ENCODE assay signal across 31 cellular contexts in the genomic region with DNA sequence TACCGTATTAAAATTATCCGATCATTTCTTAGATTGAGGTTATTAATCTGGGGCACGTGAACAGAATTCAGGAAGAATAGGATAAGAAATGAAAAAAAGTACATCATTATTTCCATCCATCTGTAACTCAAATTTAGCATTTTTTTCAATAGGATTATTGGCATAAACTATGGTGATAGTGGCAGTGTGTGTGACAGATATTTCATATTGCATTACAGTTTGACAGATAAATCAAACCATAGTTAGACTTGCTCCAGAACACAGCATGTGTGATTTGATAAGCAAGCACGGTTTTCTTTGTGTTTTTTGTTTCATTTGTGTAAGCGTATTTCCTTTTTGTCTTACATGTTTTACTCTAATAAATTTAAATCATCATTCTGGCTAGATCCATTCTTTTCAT.
"Had no signal": no experiment of that assay in that cellular context is flagged by ENCODE, and none has a peak within 500 bp of the region (broad histone marks: within the 10 kb centered on the region; RNA-seq: fewer than 3 reads in every experiment).

No MANE protein-coding gene starts in this region.

- DNase-seq: activated B cell treated with CpG ODN at 0.5 μM for 24 hours; activated CD4-positive, alpha-beta memory T cell treated with anti-CD3 and anti-CD28 coated beads for 36 hours; activated CD4-positive, alpha-beta T cell treated with anti-CD3 and anti-CD28 coated beads for 4 hours; activated CD4-positive, alpha-beta T cell treated with anti-CD3 and anti-CD28 coated beads, Interleukin-2, amount 10 ng/mL, durations not matched to agents 24 days and 14 days; activated CD4-positive, alpha-beta T cell treated with anti-CD3 and anti-CD28 coated beads, Interleukin-2, amount 50 U/mL, for 1 hour; activated CD4-positive, alpha-beta T cell treated with anti-CD3 and anti-CD28 coated beads, Interleukin-2, amount 50 U/mL, for 4 hours; activated CD4-positive, CD25-positive, alpha-beta regulatory T cell treated with anti-CD3 and anti-CD28 coated beads, Interleukin-2, amount 50 U/mL, for 72 hours; activated CD8-positive, alpha-beta memory T cell treated with anti-CD3 and anti-CD28 coated beads, Interleukin-2, amount 50 U/mL, for 4 hours; activated CD8-positive, alpha-beta T cell treated with anti-CD3 and anti-CD28 coated beads for 36 hours; activated effector memory CD4-positive, alpha-beta T cell treated with anti-CD3 and anti-CD28 coated beads, Interleukin-2, amount 50 U/mL, for 16 hours; activated gamma-delta T cell treated with Interleukin-2 at 50 U/mL for 16 hours; activated naive CD4-positive, alpha-beta T cell; activated naive CD4-positive, alpha-beta T cell treated with anti-CD3 and anti-CD28 coated beads for 36 hours; activated naive CD4-positive, alpha-beta T cell treated with anti-CD3 and anti-CD28 coated beads, Interleukin-2, amount 50 U/mL, for 16 hours; activated naive CD8-positive, alpha-beta T cell treated with anti-CD3 and anti-CD28 coated beads for 36 hours; activated T-cell treated with anti-CD3 and anti-CD28 coated beads for 4 hours; activated T-cell treated with anti-CD3 and anti-CD28 coated beads, Interleukin-2, amount 50 U/mL, for 1 hour; activated T-cell treated with anti-CD3 and anti-CD28 coated beads, Interleukin-2, amount 50 U/mL, for 4 hours; activated T-cell treated with anti-CD3 and anti-CD28 coated beads, Interleukin-2, amount 50 U/mL, for 72 hours; adrenal gland; amniotic stem cell; aorta; body of pancreas; brain microvascular endothelial cell; central memory CD4-positive, alpha-beta T cell; T-helper 2 cell; T-helper 9 cell had no signal

- H3K4me1 ChIP-seq: adrenal gland, body of pancreas, breast epithelium had no signal

- H3K27ac ChIP-seq: adrenal gland, body of pancreas, brain microvascular endothelial cell, breast epithelium, VCaP had no signal

- ATAC-seq: activated CD8-positive, alpha-beta T cell treated with anti-CD3 and anti-CD28 coated beads for 36 hours; activated naive CD4-positive, alpha-beta T cell treated with anti-CD3 and anti-CD28 coated beads, Interleukin-2, amount 50 U/mL, for 72 hours; activated T-cell treated with anti-CD3 and anti-CD28 coated beads, Interleukin-2, amount 50 U/mL, for 4 hours; activated T-cell treated with anti-CD3 and anti-CD28 coated beads, Interleukin-2, amount 50 U/mL, for 72 hours; activated T-helper 17 cell treated with anti-CD3 and anti-CD28 coated beads, Interleukin-2, amount 50 U/mL, for 72 hours; body of pancreas had no signal

- H3K9me3 ChIP-seq: adrenal gland, body of pancreas, breast epithelium had no signal

- H3K4me3 ChIP-seq: adrenal gland, body of pancreas, breast epithelium had no signal

- H3K36me3 ChIP-seq: adrenal gland, brain microvascular endothelial cell, breast epithelium had no signal

- H3K27me3 ChIP-seq: adrenal gland, body of pancreas, brain microvascular endothelial cell, breast epithelium had no signal
